In genomic region chr2:139891636-139892035, GRCh38 we compare ENCODE assay signal across 34 cellular contexts.
"Had no signal": no experiment of that assay in that cellular context is flagged by ENCODE, and none has a peak within 500 bp of the region (broad histone marks: within the 10 kb centered on the region; RNA-seq: fewer than 3 reads in every experiment).

No MANE protein-coding gene starts in this region.

- H3K4me2 ChIP-seq: KMS-11 had no signal

- H3K9me3 ChIP-seq: MG63 had no signal

- H3K27ac ChIP-seq: KMS-11 had no signal

- H3K36me3 ChIP-seq: MG63 had no signal

- DNase-seq: Karpas-422, Kasumi-1, KG1, MG63, MM.1S, MV-4-11, NCI-H1048, NCI-H1092, NCI-H1092 treated with DMSO at 0.1 percent for 48 hours, NCI-H1105, NCI-H1105 treated with DMSO at 0.1 percent for 48 hours, NCI-H1417, NCI-H1417 treated with DMSO at 0.1 percent for 48 hours, NCI-H1436, NCI-H1436 treated with DMSO at 0.1 percent for 48 hours, NCI-H146, NCI-H1694, NCI-H1694 treated with DMSO at 0.1 percent for 48 hours, NCI-H187, NCI-H187 treated with DMSO at 0.1 percent for 48 hours, NCI-H1930, NCI-H2029, NCI-H2029 treated with DMSO at 0.1 percent for 48 hours, NCI-H2081, NCI-H2081 treated with DMSO at 0.1 percent for 48 hours, NCI-H2107, NCI-H2171, NCI-H2171 treated with DMSO at 0.1 percent for 48 hours, NCI-H2227 treated with DMSO at 0.1 percent for 48 hours, NCI-H226, NCI-H345, NCI-H446, NCI-H446 treated with DMSO at 0.1 percent for 48 hours had no signal

- H3K4me3 ChIP-seq: MG63 had no signal

- H3K27me3 ChIP-seq: MG63 had no signal

- H3K9ac ChIP-seq: KMS-11 had no signal
